ENCODE assay signal across 42 cellular contexts in genomic region chr2:210230984-210231383, GRCh38. TPM values are rescaled to one million over a fixed set of nuclear protein-coding genes. Genes with fewer than 3 reads are reported as not detected.
"Had no signal": no experiment of that assay in that cellular context is flagged by ENCODE, and none has a peak within 500 bp of the region (broad histone marks: within the 10 kb centered on the region; RNA-seq: fewer than 3 reads in every experiment).

No MANE protein-coding gene starts in this region.

- H3K4me3 Mint-ChIP-seq: activated B cell treated with CpG ODN at 0.5 μM for 24 hours; activated CD4-positive, alpha-beta memory T cell treated with anti-CD3 and anti-CD28 coated beads, Interleukin-2, amount 10 ng/mL, durations not matched to agents 7 days and 5 days; activated CD8-positive, alpha-beta memory T cell treated with anti-CD3 and anti-CD28 coated beads, Interleukin-2, amount 10 ng/mL, durations not matched to agents 7 days and 5 days; activated naive CD4-positive, alpha-beta T cell treated with anti-CD3 and anti-CD28 coated beads, Interleukin-2, amount 10 ng/mL, durations not matched to agents 7 days and 5 days; activated naive CD8-positive, alpha-beta T cell; activated naive CD8-positive, alpha-beta T cell treated with anti-CD3 and anti-CD28 coated beads, Interleukin-2, amount 50 U/mL, for 24 hours; brain; T-cell; T-helper 17 cell had no signal

- ATAC-seq: activated CD8-positive, alpha-beta memory T cell treated with anti-CD3 and anti-CD28 coated beads, Interleukin-2, amount 10 ng/mL, durations not matched to agents 7 days and 5 days; activated naive CD8-positive, alpha-beta T cell treated with anti-CD3 and anti-CD28 coated beads, Interleukin-2, amount 50 U/mL, for 24 hours; Right ventricle myocardium inferior; SK-N-SH treated with all-trans-retinoic acid at 6 μM for 48 hours; T-cell; T-helper 17 cell had no signal

- DNase-seq: activated B cell treated with CpG ODN at 0.5 μM for 24 hours; activated CD4-positive, alpha-beta memory T cell treated with anti-CD3 and anti-CD28 coated beads, Interleukin-2, amount 10 ng/mL, durations not matched to agents 7 days and 5 days; activated CD4-positive, alpha-beta T cell treated with anti-CD3 and anti-CD28 coated beads for 4 hours; activated CD4-positive, alpha-beta T cell treated with anti-CD3 and anti-CD28 coated beads, Interleukin-2, amount 50 U/mL, for 1 hour; activated CD4-positive, CD25-positive, alpha-beta regulatory T cell treated with anti-CD3 and anti-CD28 coated beads, Interleukin-2, amount 50 U/mL, for 72 hours; activated CD8-positive, alpha-beta memory T cell treated with anti-CD3 and anti-CD28 coated beads for 24 hours; activated CD8-positive, alpha-beta memory T cell treated with anti-CD3 and anti-CD28 coated beads, Interleukin-2, amount 10 ng/mL, durations not matched to agents 7 days and 5 days; activated CD8-positive, alpha-beta memory T cell treated with anti-CD3 and anti-CD28 coated beads, Interleukin-2, amount 50 U/mL, for 48 hours; activated effector memory CD4-positive, alpha-beta T cell treated with Interleukin-2 at 50 U/mL for 16 hours; activated naive CD4-positive, alpha-beta T cell treated with anti-CD3 and anti-CD28 coated beads, Interleukin-2, amount 10 ng/mL, durations not matched to agents 7 days and 5 days; activated naive CD8-positive, alpha-beta T cell treated with anti-CD3 and anti-CD28 coated beads, Interleukin-2, amount 50 U/mL, for 24 hours; activated T-cell treated with anti-CD3 and anti-CD28 coated beads, Interleukin-2, amount 50 U/mL, for 48 hours; amniotic stem cell; caudate nucleus; Karpas-422; KBM-7; NCI-H1105 treated with DMSO at 0.1 percent for 48 hours; NCI-H1436; NCI-H1694; NCI-H1930; NCI-H2081 treated with DMSO at 0.1 percent for 48 hours; NCI-H345; NCI-H526; NCI-H748 treated with DMSO at 0.1 percent for 48 hours; NK-92 treated with Interleukin-12 subunit alpha and Interleukin-12 subunit beta, amount 100 ng/mL, for 24 hours; PC-9; SIG-M5; T-cell; T-helper 17 cell; T-helper 9 cell had no signal

- H3K9me3 Mint-ChIP-seq: activated B cell treated with CpG ODN at 0.5 μM for 24 hours; activated CD4-positive, alpha-beta memory T cell treated with anti-CD3 and anti-CD28 coated beads, Interleukin-2, amount 10 ng/mL, durations not matched to agents 7 days and 5 days; activated naive CD4-positive, alpha-beta T cell treated with anti-CD3 and anti-CD28 coated beads, Interleukin-2, amount 10 ng/mL, durations not matched to agents 7 days and 5 days; activated naive CD8-positive, alpha-beta T cell treated with anti-CD3 and anti-CD28 coated beads, Interleukin-2, amount 50 U/mL, for 24 hours; brain; T-cell had no signal

- H3K36me3 Mint-ChIP-seq: activated CD8-positive, alpha-beta memory T cell treated with anti-CD3 and anti-CD28 coated beads, Interleukin-2, amount 10 ng/mL, durations not matched to agents 7 days and 5 days; activated naive CD4-positive, alpha-beta T cell treated with anti-CD3 and anti-CD28 coated beads, Interleukin-2, amount 10 ng/mL, durations not matched to agents 7 days and 5 days; activated naive CD8-positive, alpha-beta T cell; brain; T-cell had no signal

- H3K4me3 ChIP-seq: PC-9 had no signal

- FAIRE-seq: astrocyte, bronchial epithelial cell, RCC 7860 had no signal

- H3K27ac Mint-ChIP-seq: activated B cell treated with CpG ODN at 0.5 μM for 24 hours; activated CD4-positive, alpha-beta memory T cell treated with anti-CD3 and anti-CD28 coated beads, Interleukin-2, amount 10 ng/mL, durations not matched to agents 7 days and 5 days; activated CD8-positive, alpha-beta memory T cell treated with anti-CD3 and anti-CD28 coated beads, Interleukin-2, amount 10 ng/mL, durations not matched to agents 7 days and 5 days; activated naive CD4-positive, alpha-beta T cell treated with anti-CD3 and anti-CD28 coated beads, Interleukin-2, amount 10 ng/mL, durations not matched to agents 7 days and 5 days; activated naive CD8-positive, alpha-beta T cell; activated naive CD8-positive, alpha-beta T cell treated with anti-CD3 and anti-CD28 coated beads, Interleukin-2, amount 50 U/mL, for 24 hours; brain; T-cell; T-helper 17 cell had no signal

- H3K27ac ChIP-seq: PC-9, RWPE1, VCaP had no signal

- H3K4me1 Mint-ChIP-seq: activated B cell treated with CpG ODN at 0.5 μM for 24 hours; activated CD4-positive, alpha-beta memory T cell treated with anti-CD3 and anti-CD28 coated beads, Interleukin-2, amount 10 ng/mL, durations not matched to agents 7 days and 5 days; activated CD8-positive, alpha-beta memory T cell treated with anti-CD3 and anti-CD28 coated beads, Interleukin-2, amount 10 ng/mL, durations not matched to agents 7 days and 5 days; activated naive CD4-positive, alpha-beta T cell treated with anti-CD3 and anti-CD28 coated beads, Interleukin-2, amount 10 ng/mL, durations not matched to agents 7 days and 5 days; activated naive CD8-positive, alpha-beta T cell treated with anti-CD3 and anti-CD28 coated beads, Interleukin-2, amount 50 U/mL, for 24 hours; T-cell; T-helper 17 cell had no signal

RNA-seq across cellular contexts. Expression of gene ACADL, which starts 5.7 kb away (rescaled TPM):
- total RNA-seq: activated B cell treated with CpG ODN at 0.5 μM for 24 hours; activated CD4-positive, alpha-beta memory T cell treated with anti-CD3 and anti-CD28 coated beads, Interleukin-2, amount 10 ng/mL, durations not matched to agents 7 days and 5 days; activated CD8-positive, alpha-beta memory T cell treated with anti-CD3 and anti-CD28 coated beads, Interleukin-2, amount 10 ng/mL, durations not matched to agents 7 days and 5 days; MCF 10A; OCI-LY7; SK-MEL-5; T-cell; T-helper 17 cell had no signal
